Comparison of ENCODE assay signal across 22 cellular contexts in the genomic region with DNA sequence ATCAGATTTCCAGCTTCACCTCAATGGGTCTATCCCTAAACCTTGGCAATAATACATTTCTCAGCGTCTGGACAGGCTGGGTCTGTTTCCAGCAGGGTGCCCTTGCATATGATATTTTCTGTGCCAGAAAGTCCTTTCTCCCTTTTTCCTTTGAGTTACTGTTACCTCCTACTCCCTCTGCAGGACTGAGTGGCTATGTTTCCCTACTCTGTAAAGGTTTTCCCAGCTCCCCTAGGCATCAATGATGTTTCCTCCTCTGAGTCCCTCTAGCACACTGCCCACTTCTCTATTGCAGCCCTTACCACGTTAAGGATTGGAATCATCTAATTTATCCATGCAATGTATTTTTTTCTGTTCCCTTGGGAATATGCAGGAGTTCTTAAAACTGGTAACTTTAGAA.
A peak's percentile ranks its signal among the peaks of the same experiment; 100 is the strongest.
DNase-seq lines count a peak whose midpoint lies in the region; ATAC-seq and TF ChIP-seq lines count a peak whose summit lies in the region.
"Had no signal": no experiment of that assay in that cellular context is flagged by ENCODE, and none has a peak within 500 bp of the region (broad histone marks: within the 10 kb centered on the region; RNA-seq: fewer than 3 reads in every experiment).

No MANE protein-coding gene starts in this region.

- H3K4me1 ChIP-seq in endodermal cell (ENCODE audit: control insufficient read depth, insufficient read depth, low read length) = no peaks in the 10 kb centered on the region

- WGBS in endodermal cell (ENCODE audit: insufficient coverage in 1 of 2, insufficient read length in 1 of 2), 2 experiments = 73 to 82% methylated on average over 1 to 2 of the region's 2 CpGs

- H3K36me3 ChIP-seq in endodermal cell (ENCODE audit: control insufficient read depth, insufficient read depth, low read length) = no peaks in the 10 kb centered on the region
- H3K36me3 ChIP-seq: ascending aorta, sigmoid colon had no signal

- H3K4me3 Mint-ChIP-seq in endodermal cell (no peak overlapping the region), osteocyte (ENCODE audit: unreplicated experiment) (no peak overlapping the region)

- no peaks in the 10 kb centered on the region for H3K4me1 Mint-ChIP-seq in endodermal cell
- peaks cover 69% of the 10 kb centered on the region for H3K4me1 Mint-ChIP-seq in osteocyte (ENCODE audit: unreplicated experiment)

- DNase-seq in NCI-H82 (lab: John Stamatoyannopoulos, UW) (peak; percentile 12), NCI-H82 treated with DMSO at 0.1 percent for 48 hours (lab: John Stamatoyannopoulos, UW; ENCODE audit: unreplicated experiment) (no peak), NCI-H446 treated with DMSO at 0.1 percent for 48 hours (lab: John Stamatoyannopoulos, UW) (peak; percentile 75), endodermal cell (no peak), osteocyte (ENCODE audit: extremely low spot score, unreplicated experiment) (no peak), NCI-H1048 (lab: John Stamatoyannopoulos, UW) (no peak)
- no peak for DNase-seq in stimulated activated naive CD8-positive, alpha-beta T cell treated with anti-CD3 and anti-CD28 coated beads, Interleukin-15, Interleukin-2, amounts not matched to agents 100 U/mL and 50 U/mL, for 24 hours
- DNase-seq: activated CD4-positive, alpha-beta T cell treated with anti-CD3 and anti-CD28 coated beads, Interleukin-2, amount 50 U/mL, for 1 hour; activated naive CD4-positive, alpha-beta T cell treated with Interleukin-2 at 50 U/mL for 16 hours; activated T-cell treated with anti-CD3 and anti-CD28 coated beads for 4 hours; AML-193; KG1; midbrain; NCI-H1105; NCI-H510A; nucleus accumbens; PC-9; sigmoid colon; stimulated activated CD4-positive, alpha-beta T cell treated with anti-CD3 and anti-CD28 coated beads, Interleukin-1b, Interleukin-23, amount 100 ng/mL, for 48 hours; substantia nigra had no signal

- no peak overlapping the region for H3K9ac ChIP-seq in endodermal cell (ENCODE audit: extremely low read depth, low read length, poor library complexity, severe bottlenecking)

- H3K27me3 Mint-ChIP-seq in endodermal cell (ENCODE audit: insufficient read depth) = no peaks in the 10 kb centered on the region
- H3K27me3 Mint-ChIP-seq in osteocyte (ENCODE audit: unreplicated experiment) = no peaks in the 10 kb centered on the region

- no peaks in the 10 kb centered on the region for H3K27me3 ChIP-seq in endodermal cell (ENCODE audit: control insufficient read depth, insufficient read depth, low read length, poor library complexity, severe bottlenecking)
- H3K27me3 ChIP-seq: ascending aorta, sigmoid colon had no signal

- TF ChIP-seq CTCF in endodermal cell (conservative IDR thresholded peaks at IDR 0.05) (peak; percentile 58), osteocyte (IDR thresholded peaks at IDR 0.05) (no peak)

- H3K4me3 ChIP-seq in endodermal cell (ENCODE audit: low read length) = no peak overlapping the region
- H3K4me3 ChIP-seq: PC-9, sigmoid colon had no signal

- no peaks in the 10 kb centered on the region for H3K9me3 Mint-ChIP-seq in endodermal cell
- no peaks in the 10 kb centered on the region for H3K9me3 Mint-ChIP-seq in osteocyte (ENCODE audit: unreplicated experiment)

- H3K27ac Mint-ChIP-seq in endodermal cell (no peak overlapping the region), osteocyte (ENCODE audit: unreplicated experiment) (peak overlapping the region; percentile 32)

- H3K36me3 Mint-ChIP-seq in endodermal cell (ENCODE audit: low read depth) = no peaks in the 10 kb centered on the region
- H3K36me3 Mint-ChIP-seq in osteocyte (ENCODE audit: unreplicated experiment) = peaks cover 11% of the 10 kb centered on the region

- no peaks in the 10 kb centered on the region for H3K9me3 ChIP-seq in endodermal cell (ENCODE audit: control insufficient read depth, low read length)
- H3K9me3 ChIP-seq: ascending aorta, sigmoid colon had no signal

- ATAC-seq in HG03354 (IDR thresholded peaks at IDR 0.05; ENCODE audit: poor library complexity, severe bottlenecking, unreplicated experiment) = no peak
- no peak for ATAC-seq in stimulated activated naive CD8-positive, alpha-beta T cell treated with anti-CD3 and anti-CD28 coated beads, Interleukin-15, Interleukin-2, amounts not matched to agents 100 U/mL and 50 U/mL, for 24 hours

- no peak overlapping the region for H3K27ac ChIP-seq in endodermal cell (ENCODE audit: low read depth, low read length)
- H3K27ac ChIP-seq: PC-9 had no signal

Comparison
In these comparisons a context has a peak if more than half of its experiments do, and no peak if none do; other contexts are left out.
1. DNase-seq: peak in NCI-H82 (single experiment) and NCI-H446 treated with DMSO at 0.1 percent for 48 hours (single experiment); none in NCI-H82 treated with DMSO at 0.1 percent for 48 hours (single experiment), endodermal cell (single experiment), osteocyte (single experiment), NCI-H1048 (single experiment) and stimulated activated naive CD8-positive, alpha-beta T cell treated with anti-CD3 and anti-CD28 coated beads, Interleukin-15, Interleukin-2, amounts not matched to agents 100 U/mL and 50 U/mL, for 24 hours (single experiment).